9 cellular contexts compared by ENCODE assay signal in genomic region chr10:35821339-35821911, GRCh38.
DNase-seq lines count a peak whose midpoint lies in the region; ATAC-seq and TF ChIP-seq lines count a peak whose summit lies in the region.
"Had no signal": no experiment of that assay in that cellular context is flagged by ENCODE, and none has a peak within 500 bp of the region (broad histone marks: within the 10 kb centered on the region; RNA-seq: fewer than 3 reads in every experiment).

No MANE protein-coding gene starts in this region.

- H3F3A ChIP-seq in SK-N-SH (replicated peaks; ENCODE audit: insufficient read depth), result no peaks in the 10 kb centered on the region
- no peaks in the 10 kb centered on the region for H3F3A ChIP-seq in PC-9 (ENCODE audit: insufficient read depth, low read depth)

- WGBS in endodermal cell (ENCODE audit: insufficient coverage in 1 of 2, insufficient read length in 1 of 2), 2 experiments, result 17 to 60% methylated on average over 1 to 4 of the region's 4 CpGs
- WGBS in SK-N-SH (ENCODE audit: low lambda C conversion rate), result 56% methylated on average over 4 of the region's 4 CpGs

- no TSS peak for BruUV-seq in PC-9 (replicated peaks; lab: Mats Ljungman, UMichigan)

- H3K9me2 ChIP-seq in SK-N-SH (no peaks in the 10 kb centered on the region), PC-9 (ENCODE audit: insufficient read depth) (no peaks in the 10 kb centered on the region)

- POLR2A ChIA-PET in SK-N-SH (lab: Yijun Ruan, JAX) (no interaction called here), PC-9 (lab: Charles Lee; ENCODE audit: unreplicated experiment) (no interaction called here)

- no peaks in the 10 kb centered on the region for H3K9me3 Mint-ChIP-seq in endodermal cell

- H3K79me2 ChIP-seq in SK-N-SH (ENCODE audit: insufficient read depth) (no peaks in the 10 kb centered on the region), PC-9 (ENCODE audit: low read depth) (no peaks in the 10 kb centered on the region)

- no peak overlapping the region for H2AFZ ChIP-seq in SK-N-SH (ENCODE audit: low read depth)
- no peak overlapping the region for H2AFZ ChIP-seq in PC-9

- CTCF ChIA-PET in SK-N-SH (lab: Yijun Ruan, JAX), result no interaction called here
- CTCF ChIA-PET in PC-9 (lab: Charles Lee), result no interaction called here

- no peak overlapping the region for H3K9ac ChIP-seq in endodermal cell (ENCODE audit: extremely low read depth, low read length, poor library complexity, severe bottlenecking)
- no peak overlapping the region for H3K9ac ChIP-seq in SK-N-SH

- DNase-seq in GM12865 (ENCODE audit: low read depth) (peak; percentile 50), endodermal cell (peak; percentile 73), left lobe of liver (ENCODE audit: low spot score) (no peak), SK-N-SH (no peak), PC-9 (no peak)
- no peak for DNase-seq in activated CD4-positive, CD25-positive, alpha-beta regulatory T cell (lab: John Stamatoyannopoulos, UW)

- no peak for TF ChIP-seq RAD21 in SK-N-SH (IDR thresholded peaks at IDR 0.05; ENCODE audit: low read length)

- H3K36me3 ChIP-seq in endodermal cell (ENCODE audit: control insufficient read depth, insufficient read depth, low read length) (no peaks in the 10 kb centered on the region), SK-N-SH (replicated peaks in 1 of 2; ENCODE audit: control insufficient read depth in 1 of 2, insufficient read depth in 2 of 2, low read length in 1 of 2) (no peaks in the 10 kb centered on the region), PC-9 (ENCODE audit: low read depth) (no peaks in the 10 kb centered on the region)

- H3K9me3 ChIP-seq in endodermal cell (ENCODE audit: control insufficient read depth, low read length) (no peaks in the 10 kb centered on the region), SK-N-SH (no peaks in the 10 kb centered on the region), PC-9 (ENCODE audit: insufficient read depth, low read depth) (no peaks in the 10 kb centered on the region)

- TF ChIP-seq EP300 in SK-N-SH (IDR thresholded peaks at IDR 0.05; ENCODE audit: borderline replicate concordance in 1 of 2, low read depth in 1 of 2, low read length in 1 of 2), result no peak

- H3K4me3 Mint-ChIP-seq in endodermal cell, result no peak overlapping the region

- intact Hi-C loops in PC-9 (cut with micrococcal nuclease; ENCODE audit: unreplicated experiment), result no loop called here

- H4K20me1 ChIP-seq in SK-N-SH (ENCODE audit: insufficient read depth) (no peaks in the 10 kb centered on the region), PC-9 (ENCODE audit: insufficient read depth) (no peaks in the 10 kb centered on the region)

- H3K27ac Mint-ChIP-seq in endodermal cell, result no peak overlapping the region
- H3K27ac Mint-ChIP-seq: activated naive CD4-positive, alpha-beta T cell treated with anti-CD3 and anti-CD28 coated beads, Interleukin-2, amount 50 U/mL, for 72 hours had no signal

- H3K27me3 Mint-ChIP-seq in endodermal cell (ENCODE audit: insufficient read depth), result peaks cover 9% of the 10 kb centered on the region

- TF ChIP-seq CTCF in GM12865 (IDR thresholded peaks at IDR 0.05; ENCODE audit: insufficient read depth, low read depth, low read length, missing control alignments) (no peak), endodermal cell (conservative IDR thresholded peaks at IDR 0.05) (no peak), SK-N-SH (IDR thresholded peaks at IDR 0.05) (no peak), PC-9 (conservative IDR thresholded peaks at IDR 0.05) (no peak)

- H3K27me3 ChIP-seq in endodermal cell (ENCODE audit: control insufficient read depth, insufficient read depth, low read length, poor library complexity, severe bottlenecking), result no peaks in the 10 kb centered on the region
- no peaks in the 10 kb centered on the region for H3K27me3 ChIP-seq in SK-N-SH (ENCODE audit: insufficient read depth)
- H3K27me3 ChIP-seq in PC-9 (ENCODE audit: insufficient read depth, low read depth), result no peaks in the 10 kb centered on the region

- peaks cover 25% of the 10 kb centered on the region for H3K4me1 Mint-ChIP-seq in endodermal cell

- H3K4me2 ChIP-seq in SK-N-SH (no peak overlapping the region), PC-9 (no peak overlapping the region)

- no peak overlapping the region for H3K4me3 ChIP-seq in GM12865 (ENCODE audit: low read depth, low read length)
- no peak overlapping the region for H3K4me3 ChIP-seq in endodermal cell (ENCODE audit: low read length)
- no peak overlapping the region for H3K4me3 ChIP-seq in SK-N-SH (ENCODE audit: low read depth in 2 of 2, low read length in 1 of 2)
- H3K4me3 ChIP-seq in PC-9, result no peak overlapping the region

- H3K36me3 Mint-ChIP-seq in endodermal cell (ENCODE audit: low read depth), result no peaks in the 10 kb centered on the region
- H3K36me3 Mint-ChIP-seq: activated naive CD4-positive, alpha-beta T cell treated with anti-CD3 and anti-CD28 coated beads, Interleukin-2, amount 50 U/mL, for 72 hours had no signal

- H3K4me1 ChIP-seq in endodermal cell (ENCODE audit: control insufficient read depth, insufficient read depth, low read length), result peaks cover 9% of the 10 kb centered on the region
- peaks cover 0 to 5% of the 10 kb centered on the region in 2 experiments; a peak in 1 of 4 replicates for H3K4me1 ChIP-seq in SK-N-SH (ENCODE audit: control insufficient read depth in 1 of 2, insufficient read depth in 2 of 2, low read depth in 1 of 2, low read length in 1 of 2)
- no peaks in the 10 kb centered on the region for H3K4me1 ChIP-seq in PC-9 (replicated peaks; ENCODE audit: insufficient read depth)

- ATAC-seq in GM21390 (IDR thresholded peaks at IDR 0.05; ENCODE audit: unreplicated experiment) (peak; percentile 69), HG03558 (IDR thresholded peaks at IDR 0.05; ENCODE audit: extremely low read depth, unreplicated experiment) (peak; percentile 72), left lobe of liver (no peak)
- ATAC-seq: activated naive CD4-positive, alpha-beta T cell treated with anti-CD3 and anti-CD28 coated beads, Interleukin-2, amount 50 U/mL, for 72 hours had no signal

- H3K27ac ChIP-seq in endodermal cell (ENCODE audit: low read depth, low read length) (no peak overlapping the region), SK-N-SH (ENCODE audit: low read depth in 2 of 2, low read length in 1 of 2) (no peak overlapping the region), PC-9 (no peak overlapping the region)

TF ChIP-seq in SK-N-SH, 30 proteins besides CTCF, POLR2A, EP300 and RAD21:
- TF ChIP-seq PBX3 (IDR thresholded peaks at IDR 0.05), result no peak
- no peak for TF ChIP-seq POLR2AphosphoS5 (IDR thresholded peaks at IDR 0.05; ENCODE audit: low read depth, low read length)
- TF ChIP-seq TCF12 (IDR thresholded peaks at IDR 0.05), result no peak
- TF ChIP-seq NFIC (IDR thresholded peaks at IDR 0.05; ENCODE audit: borderline replicate concordance), result no peak
- TF ChIP-seq MXI1 (IDR thresholded peaks at IDR 0.05; ENCODE audit: low read depth, low read length), result no peak
- TF ChIP-seq JUND (IDR thresholded peaks at IDR 0.05), result no peak
- TF ChIP-seq FOSL2 (IDR thresholded peaks at IDR 0.05; ENCODE audit: borderline replicate concordance, low read depth), result no peak
- no peak for TF ChIP-seq REST (IDR thresholded peaks at IDR 0.05; ENCODE audit: low read depth, low read length)
- no peak for TF ChIP-seq USF1 (IDR thresholded peaks at IDR 0.05; ENCODE audit: borderline replicate concordance, low read depth)
- no peak for TF ChIP-seq ELF1 (IDR thresholded peaks at IDR 0.05)
- TF ChIP-seq TEAD4 (IDR thresholded peaks at IDR 0.05; ENCODE audit: borderline replicate concordance, insufficient read depth), result no peak

Comparison
In these comparisons a context has a peak if more than half of its experiments do, and no peak if none do; other contexts are left out.
1. DNase-seq: peak in GM12865 (single experiment) and endodermal cell (single experiment); none in left lobe of liver (single experiment), SK-N-SH (single experiment), PC-9 (0 of 2) and activated CD4-positive, CD25-positive, alpha-beta regulatory T cell (0 of 4).